ENCODE assay signal across 11 cellular contexts in the genomic region with DNA sequence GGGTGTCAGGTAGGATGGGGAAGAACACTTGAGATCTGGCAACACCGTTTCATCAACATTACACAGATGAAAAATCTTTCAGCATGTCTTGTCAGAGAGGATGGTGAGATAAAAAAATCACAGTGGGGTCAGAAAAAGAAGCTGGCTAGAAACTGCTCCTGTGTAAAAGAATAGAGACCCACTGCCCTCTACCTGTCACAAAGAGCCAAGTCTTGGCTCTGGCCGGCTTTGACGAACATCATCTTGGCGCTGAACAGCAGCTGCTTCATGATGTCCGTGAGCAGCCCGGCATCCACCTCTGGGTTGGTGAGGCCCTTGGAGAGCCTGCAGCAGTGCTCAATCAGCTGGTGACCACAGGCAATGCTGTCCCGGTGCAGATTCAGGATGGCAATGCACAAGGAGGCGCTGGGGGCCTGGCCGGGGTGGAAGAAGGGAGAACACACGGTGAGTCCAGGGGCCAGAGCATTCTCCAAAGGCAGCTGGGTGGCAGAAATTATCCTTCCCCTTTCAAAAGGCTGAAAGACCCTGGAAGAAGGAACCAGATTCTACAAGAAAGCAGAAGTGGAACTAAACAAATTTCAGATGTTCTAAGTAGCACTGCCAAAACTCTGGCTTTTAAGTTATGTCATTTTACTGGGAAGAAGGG. TPM values are rescaled to one million over a fixed set of nuclear protein-coding genes. Genes with fewer than 3 reads are reported as not detected.
DNase-seq lines count a peak whose midpoint lies in the region; ATAC-seq lines count a peak whose summit lies in the region.
"Had no signal": no experiment of that assay in that cellular context is flagged by ENCODE, and none has a peak within 500 bp of the region (broad histone marks: within the 10 kb centered on the region; RNA-seq: fewer than 3 reads in every experiment).

No MANE protein-coding gene starts in this region.

- H3K4me1 Mint-ChIP-seq in dendritic cell treated with granulocyte-macrophage colony-stimulating factor and Interleukin-4, amounts not matched to agents 40 ng/mL and 50 ng/mL, for 4 days (ENCODE audit: low read depth) = peaks cover 50% of the 10 kb centered on the region
- H3K4me1 Mint-ChIP-seq in naive B cell = peaks cover 13 to 19% (median 17%) of the 10 kb centered on the region in 3 donors
- H3K4me1 Mint-ChIP-seq: activated CD4-positive, alpha-beta T cell treated with anti-CD3 and anti-CD28 coated beads for 36 hours had no signal

- intact Hi-C loops in dendritic cell treated with granulocyte-macrophage colony-stimulating factor and Interleukin-4, amounts not matched to agents 40 ng/mL and 50 ng/mL, for 4 days (cut with micrococcal nuclease) = loop anchor here (10.0 kb wide), 1 partner anchor 49 kb away; a partner anchor contains a TSS

- no peaks in the 10 kb centered on the region for H3K9me3 Mint-ChIP-seq in dendritic cell treated with granulocyte-macrophage colony-stimulating factor and Interleukin-4, amounts not matched to agents 40 ng/mL and 50 ng/mL, for 4 days
- H3K9me3 Mint-ChIP-seq in naive B cell = no peaks in the 10 kb centered on the region

- H3K36me3 Mint-ChIP-seq in dendritic cell treated with granulocyte-macrophage colony-stimulating factor and Interleukin-4, amounts not matched to agents 40 ng/mL and 50 ng/mL, for 4 days (ENCODE audit: low read depth) = peaks cover 88% of the 10 kb centered on the region
- peaks cover 20 to 39% of the 10 kb centered on the region in 2 donors for H3K36me3 Mint-ChIP-seq in naive B cell

- DNase-seq in AML-193 (lab: John Stamatoyannopoulos, UW) (peak; percentile 20 to 49), MV-4-11 (lab: John Stamatoyannopoulos, UW) (peak; percentile 97), naive B cell (peak; percentile 28)
- DNase-seq in activated CD4-positive, alpha-beta T cell treated with anti-CD3 and anti-CD28 coated beads for 4 hours = no peak
- no peak for DNase-seq in activated CD4-positive, alpha-beta T cell treated with anti-CD3 and anti-CD28 coated beads, Interleukin-2, amount 50 U/mL, for 4 hours
- DNase-seq: activated CD4-positive, alpha-beta T cell treated with anti-CD3 and anti-CD28 coated beads for 36 hours; EL; NCI-H510A had no signal

- no peaks in the 10 kb centered on the region for H3K27me3 Mint-ChIP-seq in dendritic cell treated with granulocyte-macrophage colony-stimulating factor and Interleukin-4, amounts not matched to agents 40 ng/mL and 50 ng/mL, for 4 days
- no peaks in the 10 kb centered on the region for H3K27me3 Mint-ChIP-seq in naive B cell
- H3K27me3 Mint-ChIP-seq: activated CD4-positive, alpha-beta T cell treated with anti-CD3 and anti-CD28 coated beads for 36 hours had no signal

- ATAC-seq in naive B cell (ENCODE audit: low read depth in 2 of 2) = peak; percentile 85 to 92
- no peak for ATAC-seq in HG02852 (IDR thresholded peaks at IDR 0.05; ENCODE audit: unreplicated experiment)
- no peak for ATAC-seq in GM21723 (IDR thresholded peaks at IDR 0.05; ENCODE audit: unreplicated experiment)
- ATAC-seq: activated CD4-positive, alpha-beta T cell treated with anti-CD3 and anti-CD28 coated beads for 36 hours had no signal

- peak overlapping the region; percentile 84 for H3K27ac Mint-ChIP-seq in dendritic cell treated with granulocyte-macrophage colony-stimulating factor and Interleukin-4, amounts not matched to agents 40 ng/mL and 50 ng/mL, for 4 days
- H3K27ac Mint-ChIP-seq in naive B cell = peak overlapping the region in 5 of 6 donors; percentile 47 to 91 (median 76)
- H3K27ac Mint-ChIP-seq: activated CD4-positive, alpha-beta T cell treated with anti-CD3 and anti-CD28 coated beads for 36 hours had no signal

- peak overlapping the region; percentile 73 for H3K4me3 Mint-ChIP-seq in dendritic cell treated with granulocyte-macrophage colony-stimulating factor and Interleukin-4, amounts not matched to agents 40 ng/mL and 50 ng/mL, for 4 days
- no peak overlapping the region for H3K4me3 Mint-ChIP-seq in naive B cell
- H3K4me3 Mint-ChIP-seq: activated CD4-positive, alpha-beta T cell treated with anti-CD3 and anti-CD28 coated beads for 36 hours had no signal

RNA-seq across cellular contexts. Expression of a gene that starts 50.2 kb away (rescaled TPM):
- 1 to 10 TPM in 5 of 6 donors, under 1 TPM in 1; 0.09 to 6.2 (median 2.7) TPM for polyA plus RNA-seq in naive B cell (ENCODE audit: low read depth in 6 of 6)

RNA-seq across cellular contexts. Expression of a gene that starts 53.4 kb away (rescaled TPM):
- 10 to 100 TPM; 27.4 to 37.2 (median 31.8) TPM for polyA plus RNA-seq in naive B cell (ENCODE audit: low read depth in 6 of 6)

Comparison
In these comparisons a context has a peak if more than half of its experiments do, and no peak if none do; other contexts are left out.
1. DNase-seq: peak in AML-193 (2 of 2), MV-4-11 (single experiment) and naive B cell (single experiment); none in activated CD4-positive, alpha-beta T cell treated with anti-CD3 and anti-CD28 coated beads for 4 hours (0 of 2) and activated CD4-positive, alpha-beta T cell treated with anti-CD3 and anti-CD28 coated beads, Interleukin-2, amount 50 U/mL, for 4 hours (0 of 2).
2. ATAC-seq: peak in naive B cell (2 of 2); none in HG02852 (single experiment) and GM21723 (single experiment).